In genomic region chr5:87195104-87195581, GRCh38 we compare ENCODE assay signal across 8 cellular contexts.
DNase-seq lines count a peak whose midpoint lies in the region; ATAC-seq and TF ChIP-seq lines count a peak whose summit lies in the region.

No MANE protein-coding gene starts in this region.

- H3K27ac Mint-ChIP-seq in type B pancreatic cell = no peak overlapping the region

- no peak overlapping the region for H3K4me3 Mint-ChIP-seq in type B pancreatic cell

- no peaks in the 10 kb centered on the region for H3K4me1 Mint-ChIP-seq in type B pancreatic cell (ENCODE audit: unreplicated experiment)

- TF ChIP-seq CTCF in type B pancreatic cell (conservative IDR thresholded peaks at IDR 0.05) = no peak

- H3K27me3 Mint-ChIP-seq in type B pancreatic cell = no peaks in the 10 kb centered on the region

- H3K36me3 Mint-ChIP-seq in type B pancreatic cell = no peaks in the 10 kb centered on the region

- DNase-seq in AG08395 (ENCODE audit: low spot score) (peak; percentile 63), LHCN-M2 (ENCODE audit: low read depth) (peak; percentile 78), fibroblast of peridontal ligament (ENCODE audit: extremely low read depth) (peak; percentile 62), NCI-H1048 (lab: John Stamatoyannopoulos, UW) (no peak), type B pancreatic cell (ENCODE audit: extremely low spot score, unreplicated experiment) (no peak)

- H3K9me3 Mint-ChIP-seq in type B pancreatic cell = no peaks in the 10 kb centered on the region

- peak; percentile 44 for ATAC-seq in GM19023 (IDR thresholded peaks at IDR 0.05; ENCODE audit: unreplicated experiment)
- ATAC-seq in GM21737 (IDR thresholded peaks at IDR 0.05; ENCODE audit: unreplicated experiment) = no peak
- no peak for ATAC-seq in GM21528 (IDR thresholded peaks at IDR 0.05; ENCODE audit: low FRiP score, unreplicated experiment)

Comparison
In these comparisons a context has a peak if more than half of its experiments do, and no peak if none do; other contexts are left out.
1. DNase-seq: peak in AG08395 (single experiment), LHCN-M2 (single experiment) and fibroblast of peridontal ligament (single experiment); none in NCI-H1048 (single experiment) and type B pancreatic cell (single experiment).